1 cellular context compared by ENCODE assay signal in the genomic region with DNA sequence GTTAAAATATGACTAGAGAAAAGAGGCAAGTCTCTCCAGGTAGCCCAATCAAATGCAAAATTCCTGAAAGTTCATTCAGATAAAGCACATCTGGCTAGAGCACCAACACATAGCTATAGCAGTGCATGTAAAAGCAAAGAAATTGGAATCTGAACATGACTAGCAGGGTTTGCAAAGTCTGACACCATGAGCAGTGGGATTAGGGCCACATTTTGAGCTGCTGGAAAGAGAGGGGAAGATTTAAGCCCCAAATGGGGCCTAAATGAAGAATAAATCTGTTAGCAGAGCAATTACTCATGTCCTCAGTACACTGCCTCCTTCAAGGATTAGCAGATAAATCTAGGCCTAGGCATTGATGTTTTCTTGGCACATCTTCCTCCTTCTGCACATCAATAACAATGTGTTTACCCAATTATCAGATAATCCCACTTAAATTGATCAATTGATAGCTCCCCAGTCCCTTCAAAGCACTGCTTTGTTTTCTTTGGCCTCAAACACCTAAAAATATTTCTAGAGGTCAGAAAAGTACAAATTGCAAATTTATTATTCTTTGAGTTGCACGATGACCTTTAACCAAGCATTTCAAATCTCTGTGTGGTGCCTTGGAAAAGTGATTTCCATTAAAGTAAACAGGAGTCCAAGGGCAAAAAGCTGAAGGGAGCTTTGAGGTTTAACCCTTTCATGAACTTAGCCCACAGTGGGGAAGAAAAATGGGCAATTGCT.
TF ChIP-seq lines count a peak whose summit lies in the region.

No MANE protein-coding gene starts in this region.

TF ChIP-seq in GM23338, 12 proteins besides CTCF, POLR2A, EP300 and RAD21 (continued from another document):
- TF ChIP-seq ZNF462 (CRISPR knock-in tag; IDR thresholded peaks at IDR 0.05) (no peak), CREB1 (CRISPR knock-in tag; IDR thresholded peaks at IDR 0.05; ENCODE audit: low read depth) (no peak)
